ENCODE assay signal across 20 cellular contexts in the genomic region with DNA sequence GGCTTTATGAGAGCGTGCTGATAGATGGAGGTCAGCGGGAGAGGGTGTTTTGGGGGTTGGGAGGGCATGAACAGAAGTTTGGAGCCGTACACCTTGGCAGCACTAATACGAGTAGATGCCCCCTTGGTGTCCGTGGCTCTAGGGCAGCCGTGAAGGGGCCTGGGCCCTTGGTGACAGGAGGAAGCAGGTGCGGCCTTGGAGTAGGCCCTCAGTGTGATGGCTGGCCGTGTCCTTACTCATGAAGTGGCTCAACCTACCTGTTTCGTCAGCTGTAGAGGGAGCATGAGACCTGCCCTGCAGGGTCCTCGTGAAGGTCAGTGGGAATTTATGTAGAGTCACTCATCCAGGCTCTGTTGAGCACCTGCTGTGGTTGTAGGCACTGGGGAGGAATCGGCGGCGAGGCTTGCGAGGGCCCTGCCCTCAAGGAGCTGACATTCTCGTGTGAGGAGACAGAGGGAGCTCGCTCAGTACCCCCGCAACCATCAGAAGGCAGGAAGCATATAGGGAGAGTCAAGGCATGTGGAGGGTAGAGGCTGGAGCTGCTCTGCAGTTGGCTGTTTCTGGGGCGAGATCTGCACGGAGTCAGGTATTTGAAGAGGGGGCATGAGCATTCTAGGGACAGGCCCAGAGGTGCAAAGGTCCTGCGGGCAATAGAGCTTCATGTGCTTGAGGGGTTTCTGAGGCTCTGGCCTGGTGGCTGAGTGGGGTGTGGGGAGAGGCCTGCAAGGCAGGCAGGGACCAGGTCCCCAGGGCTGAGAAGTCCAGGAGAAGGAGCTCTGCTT. TPM values are rescaled to one million over a fixed set of nuclear protein-coding genes. Genes with fewer than 3 reads are reported as not detected.
DNase-seq lines count a peak whose midpoint lies in the region; FAIRE-seq and TF ChIP-seq lines count a peak whose summit lies in the region.
"Had no signal": no experiment of that assay in that cellular context is flagged by ENCODE, and none has a peak within 500 bp of the region (broad histone marks: within the 10 kb centered on the region; RNA-seq: fewer than 3 reads in every experiment).

No MANE protein-coding gene starts in this region.

- H3K27me3 Mint-ChIP-seq in activated CD4-positive, alpha-beta T cell treated with anti-CD3 and anti-CD28 coated beads, Interleukin-2, amount 10 ng/mL, durations not matched to agents 24 days and 14 days: no peaks in the 10 kb centered on the region
- H3K27me3 Mint-ChIP-seq: activated CD4-positive, alpha-beta memory T cell treated with anti-CD3 and anti-CD28 coated beads for 36 hours; naive B cell had no signal

- no peak for TF ChIP-seq POLR2A in sigmoid colon (IDR thresholded peaks at IDR 0.05)
- no peak for TF ChIP-seq POLR2A in esophagus muscularis mucosa (IDR thresholded peaks at IDR 0.05; ENCODE audit: low read depth)

- no peak for TF ChIP-seq EP300 in sigmoid colon (IDR thresholded peaks at IDR 0.05)
- no peak for TF ChIP-seq EP300 in esophagus muscularis mucosa (IDR thresholded peaks at IDR 0.05)

- no peak for FAIRE-seq in kidney (lab: Jason Lieb, UNC)
- FAIRE-seq: A549 had no signal

- intact Hi-C loops in activated CD4-positive, alpha-beta T cell treated with anti-CD3 and anti-CD28 coated beads, Interleukin-2, amount 10 ng/mL, durations not matched to agents 24 days and 14 days (cut with micrococcal nuclease): loop anchor here (2.0 kb wide), 1 partner anchor 39 kb away; the partner anchor contains the start of gene TBC1D22A
- intact Hi-C loops in kidney (cut with DNase I) (no loop called here), sigmoid colon (cut with DNase I) (no loop called here), esophagus muscularis mucosa (cut with DNase I) (no loop called here)

- no peak overlapping the region for H3K9ac ChIP-seq in kidney (ENCODE audit: low read length in 2 of 2)

- no peak overlapping the region for H3K27ac Mint-ChIP-seq in activated CD4-positive, alpha-beta T cell treated with anti-CD3 and anti-CD28 coated beads, Interleukin-2, amount 10 ng/mL, durations not matched to agents 24 days and 14 days
- H3K27ac Mint-ChIP-seq: activated CD4-positive, alpha-beta memory T cell treated with anti-CD3 and anti-CD28 coated beads for 36 hours; activated T-cell treated with anti-CD3 and anti-CD28 coated beads, Interleukin-2, amount 50 U/mL, for 72 hours had no signal

- H3K4me3 ChIP-seq in kidney (ENCODE audit: low read length in 2 of 2): no peak overlapping the region
- H3K4me3 ChIP-seq in sigmoid colon: no peak overlapping the region
- H3K4me3 ChIP-seq in esophagus muscularis mucosa: no peak overlapping the region
- H3K4me3 ChIP-seq: A549, adrenal gland, psoas muscle, thoracic aorta had no signal

- WGBS in sigmoid colon, 2 donors: 95 to 96% methylated on average over 20 of the region's 20 CpGs
- WGBS in esophagus muscularis mucosa: 98% methylated on average over 16 of the region's 20 CpGs

- peaks cover 17 to 20% of the 10 kb centered on the region in 2 donors for H3K36me3 ChIP-seq in kidney (ENCODE audit: control insufficient read depth in 1 of 2, insufficient read depth in 2 of 2, low read length in 2 of 2)
- H3K36me3 ChIP-seq in sigmoid colon: peaks cover 0 to 34% (median 4%) of the 10 kb centered on the region in 4 donors
- peaks cover 9 to 62% (median 48%) of the 10 kb centered on the region in 4 donors for H3K36me3 ChIP-seq in esophagus muscularis mucosa

- H3K4me3 Mint-ChIP-seq in activated CD4-positive, alpha-beta T cell treated with anti-CD3 and anti-CD28 coated beads, Interleukin-2, amount 10 ng/mL, durations not matched to agents 24 days and 14 days: no peak overlapping the region
- H3K4me3 Mint-ChIP-seq: activated CD4-positive, alpha-beta memory T cell treated with anti-CD3 and anti-CD28 coated beads for 36 hours; activated T-cell treated with anti-CD3 and anti-CD28 coated beads, Interleukin-2, amount 50 U/mL, for 72 hours had no signal

- no peaks in the 10 kb centered on the region for H3K9me3 ChIP-seq in kidney (ENCODE audit: control insufficient read depth in 1 of 2, low read length in 2 of 2)
- no peaks in the 10 kb centered on the region for H3K9me3 ChIP-seq in sigmoid colon
- H3K9me3 ChIP-seq in esophagus muscularis mucosa: no peaks in the 10 kb centered on the region
- H3K9me3 ChIP-seq: A549, adrenal gland, psoas muscle, thoracic aorta had no signal

- H3K9me3 Mint-ChIP-seq in activated CD4-positive, alpha-beta T cell treated with anti-CD3 and anti-CD28 coated beads, Interleukin-2, amount 10 ng/mL, durations not matched to agents 24 days and 14 days: no peaks in the 10 kb centered on the region
- H3K9me3 Mint-ChIP-seq: activated CD4-positive, alpha-beta memory T cell treated with anti-CD3 and anti-CD28 coated beads for 36 hours; activated T-cell treated with anti-CD3 and anti-CD28 coated beads, Interleukin-2, amount 50 U/mL, for 72 hours; naive B cell had no signal

- no peaks in the 10 kb centered on the region for H3K27me3 ChIP-seq in sigmoid colon
- H3K27me3 ChIP-seq in esophagus muscularis mucosa: no peaks in the 10 kb centered on the region
- H3K27me3 ChIP-seq: adrenal gland had no signal

- peaks cover 29% of the 10 kb centered on the region for H3K4me1 Mint-ChIP-seq in activated CD4-positive, alpha-beta T cell treated with anti-CD3 and anti-CD28 coated beads, Interleukin-2, amount 10 ng/mL, durations not matched to agents 24 days and 14 days

- H3K36me3 Mint-ChIP-seq in activated CD4-positive, alpha-beta T cell treated with anti-CD3 and anti-CD28 coated beads, Interleukin-2, amount 10 ng/mL, durations not matched to agents 24 days and 14 days (ENCODE audit: low read depth): peaks cover 56% of the 10 kb centered on the region

- peaks cover 14 to 19% of the 10 kb centered on the region in 2 donors for H3K4me1 ChIP-seq in kidney (ENCODE audit: control insufficient read depth in 1 of 2, insufficient read depth in 1 of 2, low read depth in 1 of 2, low read length in 2 of 2)
- H3K4me1 ChIP-seq in sigmoid colon: peaks cover 0 to 14% (median 6%) of the 10 kb centered on the region in 4 donors
- peaks cover 5 to 15% (median 12%) of the 10 kb centered on the region in 4 donors for H3K4me1 ChIP-seq in esophagus muscularis mucosa

- DNase-seq in activated CD4-positive, alpha-beta T cell treated with anti-CD3 and anti-CD28 coated beads, Interleukin-2, amount 10 ng/mL, durations not matched to agents 24 days and 14 days: peak; percentile 54
- no peak for DNase-seq in activated CD4-positive, alpha-beta T cell treated with anti-CD3 and anti-CD28 coated beads for 1 hour
- peak; percentile 39 for DNase-seq in DMS53 treated with DMSO at 0.1 percent for 48 hours (lab: John Stamatoyannopoulos, UW; ENCODE audit: unreplicated experiment)
- DNase-seq in kidney: peak; percentile 70
- DNase-seq in sigmoid colon: peak; percentile 39
- DNase-seq in MV-4-11 (lab: John Stamatoyannopoulos, UW): no peak
- no peak for DNase-seq in amygdala (lab: John Stamatoyannopoulos, UW)
- no peak for DNase-seq in esophagus muscularis mucosa (ENCODE audit: extremely low spot score)
- DNase-seq: activated CD4-positive, alpha-beta memory T cell treated with anti-CD3 and anti-CD28 coated beads for 36 hours; activated T-cell treated with anti-CD3 and anti-CD28 coated beads, Interleukin-2, amount 50 U/mL, for 72 hours; effector CD8-positive, alpha-beta T cell; EL; IMR-90; naive B cell; NCI-H1930; psoas muscle had no signal

- H3K27ac ChIP-seq in kidney (ENCODE audit: low read depth in 2 of 2, low read length in 2 of 2) (no peak overlapping the region), sigmoid colon (no peak overlapping the region), esophagus muscularis mucosa (replicated peaks in 1 of 4) (no peak overlapping the region)
- H3K27ac ChIP-seq: adrenal gland, psoas muscle, thoracic aorta, VCaP had no signal

- TF ChIP-seq CTCF in kidney (IDR thresholded peaks at IDR 0.05; ENCODE audit: borderline replicate concordance, extremely low read depth, insufficient read depth): no peak
- TF ChIP-seq CTCF in sigmoid colon (IDR thresholded peaks at IDR 0.05): no peak
- no peak for TF ChIP-seq CTCF in esophagus muscularis mucosa (IDR thresholded peaks at IDR 0.05)

RNA-seq across cellular contexts. Expression of gene TBC1D22A, which starts 39.6 kb away (rescaled TPM):
- 39.2 and 41.0 TPM in 2 replicates for total RNA-seq in activated CD4-positive, alpha-beta T cell treated with anti-CD3 and anti-CD28 coated beads, Interleukin-2, amount 10 ng/mL, durations not matched to agents 24 days and 14 days
- total RNA-seq in kidney (39.4 TPM), sigmoid colon (10 to 100 TPM; 13.6 to 14.3 (median 13.8) TPM), esophagus muscularis mucosa (10 to 100 TPM; 15.2 to 20.7 (median 18.8) TPM)
- polyA plus RNA-seq in kidney (ENCODE audit: insufficient read depth, low read depth, low replicate concordance) (24.6 TPM), sigmoid colon (10 to 100 TPM; 19.2 to 34.6 (median 19.4) TPM)

Comparison
In these comparisons a context has a peak if more than half of its experiments do, and no peak if none do; other contexts are left out.
1. DNase-seq: peak in activated CD4-positive, alpha-beta T cell treated with anti-CD3 and anti-CD28 coated beads, Interleukin-2, amount 10 ng/mL, durations not matched to agents 24 days and 14 days (single experiment), DMS53 treated with DMSO at 0.1 percent for 48 hours (single experiment), kidney (single experiment) and sigmoid colon (single experiment); none in activated CD4-positive, alpha-beta T cell treated with anti-CD3 and anti-CD28 coated beads for 1 hour (single experiment), MV-4-11 (single experiment), amygdala (0 of 56) and esophagus muscularis mucosa (single experiment).